34 cellular contexts compared by ENCODE assay signal in genomic region chr4:185924458-185924857, GRCh38.
"Had no signal": no experiment of that assay in that cellular context is flagged by ENCODE, and none has a peak within 500 bp of the region (broad histone marks: within the 10 kb centered on the region; RNA-seq: fewer than 3 reads in every experiment).

No MANE protein-coding gene starts in this region.

- FAIRE-seq: astrocyte, bronchial epithelial cell, endometrium, endothelial cell of umbilical vein had no signal

- H3K4me1 ChIP-seq: colonic mucosa, esophagus squamous epithelium had no signal

- DNase-seq: activated CD4-positive, alpha-beta memory T cell treated with anti-CD3 and anti-CD28 coated beads for 36 hours; activated CD4-positive, alpha-beta T cell treated with anti-CD3 and anti-CD28 coated beads for 36 hours; activated CD4-positive, alpha-beta T cell treated with anti-CD3 and anti-CD28 coated beads, Interleukin-2, amount 10 ng/mL, durations not matched to agents 24 days and 14 days; activated CD4-positive, CD25-positive, alpha-beta regulatory T cell; activated CD4-positive, CD25-positive, alpha-beta regulatory T cell treated with anti-CD3 and anti-CD28 coated beads, Interleukin-2, amount 50 U/mL, for 72 hours; activated CD8-positive, alpha-beta memory T cell treated with anti-CD3 and anti-CD28 coated beads, Interleukin-2, amount 10 ng/mL, durations not matched to agents 7 days and 5 days; activated CD8-positive, alpha-beta memory T cell treated with anti-CD3 and anti-CD28 coated beads, Interleukin-2, amount 50 U/mL, for 4 hours; activated CD8-positive, alpha-beta T cell treated with anti-CD3 and anti-CD28 coated beads, Interleukin-2, amount 10 ng/mL, durations not matched to agents 7 days and 5 days; activated gamma-delta T cell; activated naive CD4-positive, alpha-beta T cell; activated naive CD4-positive, alpha-beta T cell treated with anti-CD3 and anti-CD28 coated beads, Interleukin-2, amount 10 ng/mL, durations not matched to agents 7 days and 5 days; activated naive CD8-positive, alpha-beta T cell treated with anti-CD3 and anti-CD28 coated beads, Interleukin-2, amount 10 ng/mL, durations not matched to agents 7 days and 5 days; activated T-cell treated with anti-CD3 and anti-CD28 coated beads, Interleukin-2, amount 50 U/mL, for 1 hour; activated T-cell treated with anti-CD3 and anti-CD28 coated beads, Interleukin-2, amount 50 U/mL, for 48 hours; amniotic stem cell; anterior cingulate cortex; brain microvascular endothelial cell; central memory CD4-positive, alpha-beta T cell; cerebellar nuclear complex; colonic mucosa; effector CD8-positive, alpha-beta T cell; esophagus squamous epithelium; foreskin melanocyte; head of caudate nucleus; T-helper 1 cell; T-helper 17 cell; T1000 had no signal

- H3K27me3 ChIP-seq: brain microvascular endothelial cell, colonic mucosa, esophagus squamous epithelium, gastroesophageal sphincter had no signal

- H3K9me3 ChIP-seq: colonic mucosa, esophagus squamous epithelium, gastroesophageal sphincter had no signal

- H3K36me3 ChIP-seq: brain microvascular endothelial cell, colonic mucosa, esophagus squamous epithelium, gastroesophageal sphincter had no signal

- ATAC-seq: activated CD4-positive, alpha-beta T cell treated with anti-CD3 and anti-CD28 coated beads for 36 hours; activated CD8-positive, alpha-beta memory T cell treated with anti-CD3 and anti-CD28 coated beads, Interleukin-2, amount 10 ng/mL, durations not matched to agents 7 days and 5 days; activated CD8-positive, alpha-beta T cell treated with anti-CD3 and anti-CD28 coated beads, Interleukin-2, amount 10 ng/mL, durations not matched to agents 7 days and 5 days; activated naive CD4-positive, alpha-beta T cell treated with anti-CD3 and anti-CD28 coated beads, Interleukin-2, amount 50 U/mL, for 72 hours; gastroesophageal sphincter; T-helper 17 cell had no signal

- H3K4me3 ChIP-seq: colonic mucosa, esophagus squamous epithelium, gastroesophageal sphincter had no signal

- H3K27ac ChIP-seq: brain microvascular endothelial cell, colonic mucosa, epithelial cell of prostate, esophagus squamous epithelium, gastroesophageal sphincter had no signal
